ENCODE assay signal across 8 cellular contexts in the genomic region with DNA sequence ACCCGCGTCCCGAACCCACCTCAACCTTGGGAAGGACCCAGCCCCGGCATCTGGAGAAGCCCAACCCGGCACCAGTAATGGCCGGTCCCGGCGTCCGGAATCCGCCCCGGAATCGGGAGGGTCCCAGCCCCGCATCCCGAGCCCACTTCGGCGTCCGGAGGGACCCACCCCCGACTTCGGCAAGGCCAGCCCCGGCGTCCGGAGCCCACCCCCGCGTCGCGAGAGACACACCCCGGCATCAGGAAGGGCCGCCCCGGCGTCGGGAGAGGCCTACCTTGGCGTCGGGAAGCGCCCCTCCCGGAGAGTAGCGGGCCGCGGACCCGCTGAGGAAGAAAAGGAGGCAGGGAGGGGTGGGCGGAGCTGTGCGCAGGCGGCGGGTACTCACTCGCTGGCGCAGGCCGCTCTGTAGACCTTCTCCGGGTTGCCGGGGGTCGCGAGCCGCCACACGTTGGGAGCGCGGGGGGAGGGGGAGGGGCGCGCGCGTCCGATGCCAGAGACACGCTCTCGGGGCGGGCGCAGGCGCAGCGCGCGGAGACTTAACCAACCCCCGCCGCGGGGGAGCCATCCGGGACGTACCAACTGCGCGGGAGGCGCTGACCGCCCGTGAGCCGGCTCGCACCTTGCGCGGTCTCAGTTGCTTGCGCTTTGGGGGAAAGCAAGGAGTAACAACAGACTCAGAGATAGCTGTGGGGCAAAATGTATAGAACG. TPM values are rescaled to one million over a fixed set of nuclear protein-coding genes. Genes with fewer than 3 reads are reported as not detected.
DNase-seq lines count a peak whose midpoint lies in the region; ATAC-seq and TF ChIP-seq lines count a peak whose summit lies in the region.

A gene (minus strand): TSS at position 515 of the 708 bp plus-strand sequence. CDS start 24,164 bp downstream, outside the sequence.

- 1% methylated on average over 18 of the region's 83 CpGs for WGBS in suprapubic skin

- H3K27me3 ChIP-seq in suprapubic skin, result no peaks in the 10 kb centered on the region

- TF ChIP-seq POLR2A in suprapubic skin (IDR thresholded peaks at IDR 0.05), result no peak

- H3K4me1 ChIP-seq in suprapubic skin, result peaks cover 26% of the 10 kb centered on the region

- H3K9me3 Mint-ChIP-seq in activated naive CD4-positive, alpha-beta T cell treated with anti-CD3 and anti-CD28 coated beads, Interleukin-2, amount 50 U/mL, for 72 hours, result no peaks in the 10 kb centered on the region

- H3K27ac ChIP-seq in suprapubic skin, result peak within 1 kb of the TSS; percentile 93

- H3K27ac Mint-ChIP-seq in activated naive CD4-positive, alpha-beta T cell treated with anti-CD3 and anti-CD28 coated beads, Interleukin-2, amount 50 U/mL, for 72 hours, result peak within 1 kb of the TSS; percentile 91 to 97

- no peaks in the 10 kb centered on the region for H3K36me3 ChIP-seq in suprapubic skin

- peaks cover 7 to 8% of the 10 kb centered on the region in 2 donors for H3K36me3 Mint-ChIP-seq in activated naive CD4-positive, alpha-beta T cell treated with anti-CD3 and anti-CD28 coated beads, Interleukin-2, amount 50 U/mL, for 72 hours

- no peaks in the 10 kb centered on the region for H3K9me3 ChIP-seq in suprapubic skin

- ATAC-seq in HG02571 (IDR thresholded peaks at IDR 0.05; ENCODE audit: unreplicated experiment), result peak; percentile 70
- peak; percentile 89 to 91 for ATAC-seq in activated naive CD4-positive, alpha-beta T cell treated with anti-CD3 and anti-CD28 coated beads, Interleukin-2, amount 50 U/mL, for 72 hours

- H3K4me3 ChIP-seq in suprapubic skin, result peak within 1 kb of the TSS; percentile 78

- TF ChIP-seq EP300 in suprapubic skin (IDR thresholded peaks at IDR 0.05), result no peak

- no peak for TF ChIP-seq CTCF in suprapubic skin (IDR thresholded peaks at IDR 0.05)

- DNase-seq in GM04504 (ENCODE audit: low read depth) (peak; percentile 77), NCI-H1092 (lab: John Stamatoyannopoulos, UW) (peak; percentile 79), SKM-1 (lab: John Stamatoyannopoulos, UW; ENCODE audit: unreplicated experiment) (peak; percentile 61), glomerular endothelial cell (ENCODE audit: extremely low read depth, low read depth, low spot score) (no peak), occipital lobe (lab: John Stamatoyannopoulos, UW) (peak; percentile 83), suprapubic skin (ENCODE audit: low spot score in 2 of 2) (peak; percentile 90 to 95)
- peak; percentile 93 to 97 for DNase-seq in activated naive CD4-positive, alpha-beta T cell treated with anti-CD3 and anti-CD28 coated beads, Interleukin-2, amount 50 U/mL, for 72 hours (ENCODE audit: low spot score in 2 of 2)

RNA-seq across cellular contexts. Expression of the gene that starts here (rescaled TPM):
- total RNA-seq in activated naive CD4-positive, alpha-beta T cell treated with anti-CD3 and anti-CD28 coated beads, Interleukin-2, amount 50 U/mL, for 72 hours, result 10 to 100 TPM; 38.7 to 41.4 TPM
- total RNA-seq in glomerular endothelial cell (23.0 and 30.8 TPM in 2 replicates), occipital lobe (66.6 TPM), suprapubic skin (10 to 100 TPM; 19.2 to 37.3 (median 23.2) TPM)
